Comparison of ENCODE assay signal across 10 cellular contexts in genomic region chr7:90597527-90597871, GRCh38. TPM values are rescaled to one million over a fixed set of nuclear protein-coding genes. Genes with fewer than 3 reads are reported as not detected.
DNase-seq lines count a peak whose midpoint lies in the region; ATAC-seq, FAIRE-seq and TF ChIP-seq lines count a peak whose summit lies in the region.
"Had no signal": no experiment of that assay in that cellular context is flagged by ENCODE, and none has a peak within 500 bp of the region (broad histone marks: within the 10 kb centered on the region; RNA-seq: fewer than 3 reads in every experiment).

No MANE protein-coding gene starts in this region.

- no peak for TF ChIP-seq CTCF in GM12878 (IDR thresholded peaks at IDR 0.05 in 2 of 3, conservative IDR thresholded peaks at IDR 0.05 in 1 of 3; ENCODE audit: control insufficient read depth in 2 of 3, extremely low read depth in 1 of 3, insufficient read depth in 1 of 3, low read depth in 3 of 3, low read length in 3 of 3)
- no peak for TF ChIP-seq CTCF in right lobe of liver (IDR thresholded peaks at IDR 0.05)
- no peak for TF ChIP-seq CTCF in tibial artery (IDR thresholded peaks at IDR 0.05)

- FAIRE-seq in GM12878 (lab: Jason Lieb, UNC): no peak

- in situ Hi-C loops in GM12878 (cut with MboI): no loop called here

- TF ChIP-seq POLR2A in GM12878 (IDR thresholded peaks at IDR 0.05; ENCODE audit: low read depth, low read length) (no peak), right lobe of liver (IDR thresholded peaks at IDR 0.05) (no peak)

- H3K9me3 ChIP-seq in GM12878 (replicated peaks; ENCODE audit: control insufficient read depth, insufficient read depth, low read length) (no peaks in the 10 kb centered on the region), right lobe of liver (no peaks in the 10 kb centered on the region), tibial artery (no peaks in the 10 kb centered on the region)

- H3K36me3 ChIP-seq in GM12878 (ENCODE audit: control insufficient read depth in 2 of 2, insufficient read depth in 2 of 2, low read length in 1 of 2) (no peaks in the 10 kb centered on the region), right lobe of liver (no peaks in the 10 kb centered on the region), tibial artery (no peaks in the 10 kb centered on the region)

- SMC1A ChIA-PET in GM12878 (lab: Charles Lee; ENCODE audit: uncharacterized antibody, unreplicated experiment): interaction anchor here (0.9 to 7.3 kb wide), 14 partner anchors 11 to 437 kb away, joined by 3 to 45 read pairs (median 4); no protein-coding TSS in a partner anchor

- peaks cover 47% of the 10 kb centered on the region for H3K27me3 Mint-ChIP-seq in activated T-cell treated with anti-CD3 and anti-CD28 coated beads, Interleukin-2, amount 50 U/mL, for 4 hours (ENCODE audit: low read depth)

- BruUV-seq in GM12878 (replicated peaks; lab: Mats Ljungman, UMichigan): TSS peak; percentile 61

- peaks cover 15% of the 10 kb centered on the region for H3K4me1 Mint-ChIP-seq in activated T-cell treated with anti-CD3 and anti-CD28 coated beads, Interleukin-2, amount 50 U/mL, for 4 hours (ENCODE audit: low read depth)

- RAD21 ChIA-PET in GM12878 (lab: Charles Lee; ENCODE audit: unreplicated experiment): interaction anchor here (0.6 to 4.0 kb wide), 14 partner anchors 14 to 335 kb away, joined by 3 to 14 read pairs (median 5); no protein-coding TSS in a partner anchor

- ATAC-seq in activated T-cell treated with anti-CD3 and anti-CD28 coated beads, Interleukin-2, amount 50 U/mL, for 4 hours: no peak
- ATAC-seq in GM12878 (no peak), right lobe of liver (no peak), HG03432 (IDR thresholded peaks at IDR 0.05; ENCODE audit: unreplicated experiment) (no peak)

- peak overlapping the region; percentile 77 for H3K4me2 ChIP-seq in GM12878 (ENCODE audit: control insufficient read depth, insufficient read depth)

- H3K27me3 ChIP-seq in GM12878 (replicated peaks in 1 of 2; ENCODE audit: control insufficient read depth in 2 of 2, insufficient read depth in 2 of 2, low read length in 1 of 2): no peaks in the 10 kb centered on the region
- no peaks in the 10 kb centered on the region for H3K27me3 ChIP-seq in right lobe of liver
- no peaks in the 10 kb centered on the region for H3K27me3 ChIP-seq in tibial artery

- CTCF ChIA-PET in GM12878 (lab: Yijun Ruan, JAX): interaction anchor here (0.9 to 3.6 kb wide), 13 partner anchors 9 to 1849 kb away, joined by 3 to 19 read pairs (median 6); partner anchors contain the start of gene GATAD1

- no peak for DNase-seq in activated T-cell treated with anti-CD3 and anti-CD28 coated beads, Interleukin-2, amount 50 U/mL, for 4 hours
- DNase-seq in activated T-cell treated with anti-CD3 and anti-CD28 coated beads, Interleukin-2, amount 50 U/mL, for 1 hour: no peak
- DNase-seq in GM12878 (ENCODE audit: low read depth, low spot score) (no peak), right lobe of liver (no peak), tibial artery (no peak), NCI-H2171 treated with DMSO at 0.1 percent for 48 hours (lab: John Stamatoyannopoulos, UW) (no peak), NCI-H345 (lab: John Stamatoyannopoulos, UW) (no peak)
- DNase-seq: AML-193, NCI-H2227 treated with DMSO at 0.1 percent for 48 hours had no signal

- WGBS in GM12878 (ENCODE audit: insufficient coverage, insufficient replicate concordance, low lambda C conversion rate, missing lambda C conversion rate): 0% methylated on average over 4 of the region's 4 CpGs
- WGBS in right lobe of liver (ENCODE audit: insufficient coverage, low coverage, low lambda C conversion rate, missing lambda C conversion rate): 15% methylated on average over 4 of the region's 4 CpGs

- peak overlapping the region; percentile 85 for H2AFZ ChIP-seq in GM12878 (ENCODE audit: control insufficient read depth, low read depth, low read length)

- intact Hi-C loops in GM12878 (cut with micrococcal nuclease; ENCODE audit: unreplicated experiment) (loop anchor here (5.0 to 10.0 kb wide), 2 partner anchors 110 to 437 kb away; no protein-coding TSS in a partner anchor), right lobe of liver (cut with DNase I) (no loop called here), tibial artery (cut with DNase I; ENCODE audit: low total_unique reads) (loop anchor here (1.0 to 10.0 kb wide), 2 partner anchors 45 to 667 kb away; partner anchors contain the start of gene FZD1)

- no peak overlapping the region; the same call in 1 of the 2 replicates for H3K9ac ChIP-seq in GM12878 (ENCODE audit: control insufficient read depth, insufficient read depth, low read length)

- H3K4me3 ChIP-seq in GM12878 (peak overlapping the region; percentile 92), right lobe of liver (peak overlapping the region; percentile 74 to 81 (median 78)), tibial artery (peak overlapping the region; percentile 67 to 91)

- H3K27ac ChIP-seq in GM12878 (ENCODE audit: control insufficient read depth, insufficient read depth) (peak overlapping the region; percentile 55), right lobe of liver (peak overlapping the region; percentile 87 to 91 (median 89)), tibial artery (peak overlapping the region; percentile 91 to 95)

- H3K36me3 Mint-ChIP-seq in activated T-cell treated with anti-CD3 and anti-CD28 coated beads, Interleukin-2, amount 50 U/mL, for 4 hours (ENCODE audit: insufficient read depth): no peaks in the 10 kb centered on the region

- peaks cover 35% of the 10 kb centered on the region for H3K79me2 ChIP-seq in GM12878 (ENCODE audit: control insufficient read depth, insufficient read depth, low read length)

- peak overlapping the region; percentile 71 for H3K4me3 Mint-ChIP-seq in activated T-cell treated with anti-CD3 and anti-CD28 coated beads, Interleukin-2, amount 50 U/mL, for 4 hours

- H4K20me1 ChIP-seq in GM12878 (ENCODE audit: control insufficient read depth, insufficient read depth): no peaks in the 10 kb centered on the region

- no peak for TF ChIP-seq EP300 in GM12878 (IDR thresholded peaks at IDR 0.05; ENCODE audit: borderline replicate concordance in 1 of 2, control insufficient read depth in 1 of 2, low read depth in 2 of 2, low read length in 2 of 2)

- no peaks in the 10 kb centered on the region for H3K9me3 Mint-ChIP-seq in activated T-cell treated with anti-CD3 and anti-CD28 coated beads, Interleukin-2, amount 50 U/mL, for 4 hours

- peaks cover 10% of the 10 kb centered on the region for H3K4me1 ChIP-seq in GM12878 (ENCODE audit: control insufficient read depth, insufficient read depth, low read length)
- peaks cover 0 to 7% (median 3%) of the 10 kb centered on the region in 4 donors for H3K4me1 ChIP-seq in right lobe of liver
- H3K4me1 ChIP-seq in tibial artery: peaks cover 0 to 37% (median 10%) of the 10 kb centered on the region in 4 donors

- POLR2A ChIA-PET in GM12878 (lab: Charles Lee): interaction anchor here (0.8 to 2.6 kb wide), 4 partner anchors 9 to 112 kb away, joined by 3 to 5 read pairs (median 4); no protein-coding TSS in a partner anchor

- TF ChIP-seq RAD21 in GM12878 (IDR thresholded peaks at IDR 0.05; ENCODE audit: insufficient read depth, low read depth, low read length): no peak

TF ChIP-seq in GM12878, 131 proteins besides CTCF, POLR2A, EP300 and RAD21:
- no peak for TF ChIP-seq NR2C1 (IDR thresholded peaks at IDR 0.05)
- 0 out of 2 replicates have a peak, but pooled peaks have one; percentile 6 for TF ChIP-seq ATF2 (IDR thresholded peaks at IDR 0.05; ENCODE audit: low read length)

RNA-seq across cellular contexts. Expression of gene CDK14, which starts 1.4 kb away (rescaled TPM):
- total RNA-seq in activated T-cell treated with anti-CD3 and anti-CD28 coated beads, Interleukin-2, amount 50 U/mL, for 4 hours: 1 to 10 TPM in 1 of 3 donors, under 1 TPM in 2; 0.71 to 1.1 (median 0.95) TPM
- total RNA-seq in GM12878 (2013; cell fraction: nucleolus; rRNA removed): 204 and 221 TPM in 2 replicates
- 29.6 and 33.3 TPM in 2 replicates for total RNA-seq in GM12878 (2014; rRNA removed)
- 39.3 and 47.1 TPM in 2 replicates for total RNA-seq in GM12878 (2014; rRNA removed; fragmentation: Illumina TruSeq; extraction: Trizol)
- 56.7 and 61.3 TPM in 2 replicates for total RNA-seq in GM12878 (2021)
- 4.0 TPM for polyA plus RNA-seq in GM12878 (2011; ENCODE audit: low read depth)
- polyA plus RNA-seq in GM12878 (2011; rRNA removed): 24.3 and 33.2 TPM in 2 replicates
- 10.8 and 12.3 TPM in 2 replicates for polyA plus RNA-seq in GM12878 (2011; cell fraction: cytosol; rRNA removed)
- 26.0 and 33.3 TPM in 2 replicates for polyA plus RNA-seq in GM12878 (2011; cell fraction: nucleus; rRNA removed)
- polyA plus RNA-seq in GM12878 (2012): 6.8 and 7.4 TPM in 2 replicates
- 30.9 and 31.6 TPM in 2 replicates for polyA plus RNA-seq in GM12878 (2014; fragmentation: Illumina TruSeq; extraction: Trizol)
- polyA plus RNA-seq in GM12878 (2014; fragmentation: Nextera tagmentation; extraction: Ambion mirVana): 1 to 10 TPM; 6.5 to 7.3 TPM
- 14.3 and 16.1 TPM in 2 replicates for polyA plus RNA-seq in GM12878 (2014; rRNA removed)
- polyA plus RNA-seq in GM12878 (2016; fragmentation: Nextera tagmentation; extraction: Ambion mirVana): 10 to 100 TPM; 12.7 to 24.1 TPM
- 78.9 and 108 TPM in 2 replicates for polyA minus RNA-seq in GM12878 (2011; rRNA and poly(A)+ RNA removed)
- 13.1 and 18.1 TPM in 2 replicates for polyA minus RNA-seq in GM12878 (2011; cell fraction: cytosol; rRNA and poly(A)+ RNA removed)
- 106 and 146 TPM in 2 replicates for polyA minus RNA-seq in GM12878 (2011; cell fraction: nucleus; rRNA and poly(A)+ RNA removed)
- 10 to 100 TPM; 12.6 to 28.7 (median 17.9) TPM for total RNA-seq in right lobe of liver

Comparison
In these comparisons a context has a peak if more than half of its experiments do, and no peak if none do; other contexts are left out.
1. RNA of gene CDK14, which starts 1.4 kb away (total RNA-seq): 29.6 to 221 TPM in GM12878 and 12.6 to 28.7 TPM in right lobe of liver; 0.71 to 1.1 TPM in activated T-cell treated with anti-CD3 and anti-CD28 coated beads, Interleukin-2, amount 50 U/mL, for 4 hours; every median in the first group is over 4 times any median in the second.
2. intact Hi-C loops: an anchor here in GM12878 (5.0 to 10.0 kb wide) and tibial artery (1.0 to 10.0 kb wide); none called in right lobe of liver.
3. Peak in every context shown above with its lines, with median percentiles within 50 percentile points of each other: H3K27ac ChIP-seq and H3K4me3 ChIP-seq.